9 cellular contexts compared by ENCODE assay signal in the genomic region with DNA sequence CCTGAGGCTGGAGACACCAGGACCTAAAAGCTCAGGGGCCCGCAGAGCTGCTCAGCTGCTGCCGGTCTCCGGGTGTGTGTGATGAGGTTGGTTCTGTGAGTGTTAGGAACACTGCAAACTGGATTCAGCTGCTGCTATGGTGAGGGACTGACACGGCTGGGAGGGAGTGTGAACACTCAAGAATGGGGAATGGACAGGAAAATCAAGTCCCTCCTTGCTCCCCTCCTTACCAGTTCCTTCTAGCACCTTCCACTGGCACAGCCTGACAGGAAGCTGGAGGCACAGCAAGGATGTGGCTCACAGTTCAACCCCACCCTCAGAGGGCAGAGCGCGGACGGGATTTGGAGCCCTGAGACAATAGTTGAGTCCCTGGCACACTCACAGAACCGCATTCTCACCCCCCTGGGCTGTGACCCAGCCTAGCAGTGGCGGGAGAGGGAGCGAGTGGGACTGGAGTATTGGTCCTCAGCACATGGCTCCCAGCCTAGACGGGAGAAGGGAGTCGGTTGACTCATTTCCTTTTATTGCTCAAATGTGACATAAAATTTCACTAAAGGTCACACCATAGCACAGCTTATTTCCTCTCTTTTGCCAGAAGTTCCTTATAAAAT. TPM values are rescaled to one million over a fixed set of nuclear protein-coding genes. Genes with fewer than 3 reads are reported as not detected.
DNase-seq lines count a peak whose midpoint lies in the region; ATAC-seq and TF ChIP-seq lines count a peak whose summit lies in the region.
"Had no signal": no experiment of that assay in that cellular context is flagged by ENCODE, and none has a peak within 500 bp of the region (broad histone marks: within the 10 kb centered on the region; RNA-seq: fewer than 3 reads in every experiment).

No MANE protein-coding gene starts in this region.

- ATAC-seq in HG03378 (IDR thresholded peaks at IDR 0.05; ENCODE audit: unreplicated experiment) (no peak), GM18861 (IDR thresholded peaks at IDR 0.05; ENCODE audit: unreplicated experiment) (no peak)
- ATAC-seq: activated CD8-positive, alpha-beta T cell treated with anti-CD3 and anti-CD28 coated beads for 36 hours had no signal

- no peak overlapping the region for H4K8ac ChIP-seq in mesendoderm (ENCODE audit: low read depth, low read length)

- H2BK120ac ChIP-seq in mesendoderm (ENCODE audit: low read depth, low read length): no peak overlapping the region

- H3K4me3 Mint-ChIP-seq in endothelial cell (ENCODE audit: unreplicated experiment): no peak overlapping the region
- H3K4me3 Mint-ChIP-seq: activated CD8-positive, alpha-beta T cell treated with anti-CD3 and anti-CD28 coated beads for 36 hours had no signal

- peak overlapping the region; percentile 84 for H4K5ac ChIP-seq in mesendoderm (ENCODE audit: low read length)

- H3K4me3 ChIP-seq in MG63 (no peak overlapping the region), mesendoderm (ENCODE audit: low read length) (no peak overlapping the region)

- no peaks in the 10 kb centered on the region for H3K79me1 ChIP-seq in mesendoderm (ENCODE audit: low read length)

- peak overlapping the region; percentile 59 for H2AK5ac ChIP-seq in mesendoderm (ENCODE audit: low read length)

- H3K36me3 ChIP-seq in MG63 (no peaks in the 10 kb centered on the region), mesendoderm (ENCODE audit: control insufficient read depth, insufficient read depth, low read length) (no peaks in the 10 kb centered on the region)

- no peaks in the 10 kb centered on the region for H3K36me3 Mint-ChIP-seq in endothelial cell (ENCODE audit: low read depth, unreplicated experiment)

- peaks cover 28% of the 10 kb centered on the region for H3K4me1 Mint-ChIP-seq in endothelial cell (ENCODE audit: unreplicated experiment)

- H3K9ac ChIP-seq in mesendoderm (ENCODE audit: low read length): peak overlapping the region; percentile 17
- H3K9ac ChIP-seq: KMS-11 had no signal

- H3K23ac ChIP-seq in mesendoderm (ENCODE audit: low read length): no peak overlapping the region

- H3K9me3 Mint-ChIP-seq in endothelial cell (ENCODE audit: unreplicated experiment): no peaks in the 10 kb centered on the region

- peak overlapping the region; percentile 89 for H3K27ac Mint-ChIP-seq in endothelial cell (ENCODE audit: unreplicated experiment)
- H3K27ac Mint-ChIP-seq: activated CD8-positive, alpha-beta T cell treated with anti-CD3 and anti-CD28 coated beads for 36 hours had no signal

- TF ChIP-seq CTCF in endothelial cell (IDR thresholded peaks at IDR 0.05; ENCODE audit: unreplicated experiment): no peak
- TF ChIP-seq CTCF in GM10248 (IDR thresholded peaks at IDR 0.05; ENCODE audit: control extremely low read depth, extremely low read depth, low read depth, missing control alignments): no peak

- WGBS in mesendoderm (ENCODE audit: extremely low coverage, insufficient coverage, low lambda C conversion rate): no CpG with 5 or more reads among the region's 12 CpGs

- H2BK15ac ChIP-seq in mesendoderm (replicated peaks; ENCODE audit: low read depth): peak overlapping the region; percentile 37

- peak overlapping the region; percentile 80 for H3K56ac ChIP-seq in mesendoderm (ENCODE audit: low read length)

- H3K4me2 ChIP-seq in mesendoderm (ENCODE audit: low read length): no peak overlapping the region
- H3K4me2 ChIP-seq: KMS-11 had no signal

- no peaks in the 10 kb centered on the region for H3K79me2 ChIP-seq in mesendoderm (ENCODE audit: control insufficient read depth, insufficient read depth, low read length)

- DNase-seq in MG63 (peak; percentile 70), endothelial cell (ENCODE audit: low spot score) (peak; percentile 26), mesendoderm (peak; percentile 65), ureter (ENCODE audit: low spot score) (peak; percentile 73), GM10248 (ENCODE audit: extremely low spot score) (no peak)

- POLR2A ChIA-PET in GM10248 (lab: Yijun Ruan, JAX): no interaction called here

- H3K18ac ChIP-seq in mesendoderm (ENCODE audit: low read length): peak overlapping the region; percentile 1

- H2BK5ac ChIP-seq in mesendoderm (ENCODE audit: low read length): peak overlapping the region; percentile 85

- no peak overlapping the region for H3K4ac ChIP-seq in mesendoderm (ENCODE audit: low read depth, low read length)

- H3K4me1 ChIP-seq in mesendoderm (ENCODE audit: control insufficient read depth, low read depth, low read length): peaks cover 15% of the 10 kb centered on the region

- H3K27me3 Mint-ChIP-seq in endothelial cell (ENCODE audit: unreplicated experiment): no peaks in the 10 kb centered on the region
- H3K27me3 Mint-ChIP-seq: activated CD8-positive, alpha-beta T cell treated with anti-CD3 and anti-CD28 coated beads for 36 hours had no signal

- CTCF ChIA-PET in GM10248 (lab: Yijun Ruan, JAX): no interaction called here

- no peaks in the 10 kb centered on the region for H3K27me3 ChIP-seq in MG63
- H3K27me3 ChIP-seq in mesendoderm (ENCODE audit: insufficient read depth, low read length, poor library complexity): no peaks in the 10 kb centered on the region

- H3K27ac ChIP-seq in mesendoderm (ENCODE audit: low read depth, low read length): peak overlapping the region; percentile 38
- H3K27ac ChIP-seq: KMS-11 had no signal

- H3K9me3 ChIP-seq in MG63: no peaks in the 10 kb centered on the region

RNA-seq across cellular contexts. Expression of a gene that starts 42.5 kb away (rescaled TPM):
- total RNA-seq in MG63 (2014; rRNA removed; shearing (Covaris generic); ENCODE audit: low replicate concordance): not detected in 2 replicates
- not detected for total RNA-seq in endothelial cell (ENCODE audit: unreplicated experiment)
- not detected for polyA plus RNA-seq in mesendoderm (2013, experiment 1 of 2)
- polyA plus RNA-seq in mesendoderm (2013, experiment 2 of 2): not detected
- total RNA-seq in ureter: not detected
- total RNA-seq: activated CD8-positive, alpha-beta T cell treated with anti-CD3 and anti-CD28 coated beads for 36 hours had no signal
